Comparison of ENCODE assay signal across 8 cellular contexts in genomic region chr9:75001719-75002421, GRCh38. TPM values are rescaled to one million over a fixed set of nuclear protein-coding genes. Genes with fewer than 3 reads are reported as not detected.
DNase-seq lines count a peak whose midpoint lies in the region; ATAC-seq and TF ChIP-seq lines count a peak whose summit lies in the region.

No MANE protein-coding gene starts in this region.

- H3K27ac ChIP-seq in heart right ventricle (no peak overlapping the region), psoas muscle (no peak overlapping the region)

- no peaks in the 10 kb centered on the region for H3K27me3 ChIP-seq in adipocyte (replicated peaks; ENCODE audit: control insufficient read depth, insufficient read depth, low read length)
- no peaks in the 10 kb centered on the region for H3K27me3 ChIP-seq in heart right ventricle
- H3K27me3 ChIP-seq in psoas muscle (ENCODE audit: insufficient read depth in 3 of 3, low read length in 2 of 3), result no peaks in the 10 kb centered on the region

- ATAC-seq in HG03139 (IDR thresholded peaks at IDR 0.05; ENCODE audit: unreplicated experiment), result peak; percentile 69
- ATAC-seq in heart right ventricle, result peak in 7 of 8 donors; percentile 67 to 89 (median 83)
- ATAC-seq in psoas muscle, result peak; percentile 67 to 92 (median 80)

- H3K4me3 ChIP-seq in adipocyte (ENCODE audit: low read length) (no peak overlapping the region), heart right ventricle (no peak overlapping the region), psoas muscle (no peak overlapping the region)

- H3K9me3 ChIP-seq in adipocyte (ENCODE audit: control insufficient read depth, low read length), result no peaks in the 10 kb centered on the region
- H3K9me3 ChIP-seq in heart right ventricle, result no peaks in the 10 kb centered on the region
- H3K9me3 ChIP-seq in psoas muscle, result no peaks in the 10 kb centered on the region

- WGBS in heart right ventricle, 2 donors, result 58 to 61% methylated on average over 4 of the region's 4 CpGs
- 62 to 67% (median 64%) methylated on average over 4 of the region's 4 CpGs for WGBS in psoas muscle, 3 donors

- H3K36me3 ChIP-seq in adipocyte (ENCODE audit: control insufficient read depth, insufficient read depth, low read length, severe bottlenecking) (no peaks in the 10 kb centered on the region), heart right ventricle (peaks cover 0 to 12% (median 0%) of the 10 kb centered on the region in 9 donors), psoas muscle (ENCODE audit: insufficient read depth in 1 of 2, low read depth in 1 of 2) (peaks cover 0 to 15% of the 10 kb centered on the region in 2 donors)

- TF ChIP-seq CTCF in heart right ventricle (IDR thresholded peaks at IDR 0.05) (peak; percentile 52 to 88 (median 82)), psoas muscle (IDR thresholded peaks at IDR 0.05) (peak; percentile 84)

- H3K9ac ChIP-seq in adipocyte (ENCODE audit: low read length), result peak overlapping the region; percentile 6

- H3K4me1 ChIP-seq in adipocyte (ENCODE audit: control insufficient read depth, insufficient read depth, low read length) (no peaks in the 10 kb centered on the region), heart right ventricle (peaks cover 0 to 7% (median 0%) of the 10 kb centered on the region in 9 donors), psoas muscle (peaks cover 4% of the 10 kb centered on the region)

- intact Hi-C loops in heart right ventricle (cut with DNase I), result loop anchor here (1.0 to 10.0 kb wide), 10 partner anchors 47 to 228 kb away; partner anchors contain the start of gene C9orf40 (in 2 of the 10)
- intact Hi-C loops in psoas muscle (cut with DNase I), result loop anchor here (1.0 to 5.0 kb wide), 3 partner anchors 50 to 227 kb away; partner anchors contain the start of gene C9orf40 (in 1 of the 2)

- peak; percentile 33 for DNase-seq in DMS114 treated with DMSO at 0.1 percent for 48 hours (lab: John Stamatoyannopoulos, UW; ENCODE audit: unreplicated experiment)
- DNase-seq in GM19240 (ENCODE audit: insufficient read length, low spot score), result peak; percentile 4
- DNase-seq in NCI-H2196 (lab: John Stamatoyannopoulos, UW; ENCODE audit: unreplicated experiment), result peak; percentile 76
- peak; percentile 94 for DNase-seq in adipocyte (ENCODE audit: low read depth)
- DNase-seq in heart right ventricle, result peak in 1 of 2 donors; percentile 34
- DNase-seq in psoas muscle, result no peak
- DNase-seq in activated CD4-positive, alpha-beta T cell treated with anti-CD3 and anti-CD28 coated beads, Interleukin-2, amount 50 U/mL, for 1 hour, result no peak

RNA-seq across cellular contexts. Expression of gene CARNMT1, which starts 26.2 kb away (rescaled TPM):
- total RNA-seq in heart right ventricle (10 to 100 TPM in 9 of 10 donors, 1 to 10 TPM in 1; 9.5 to 13.6 (median 12.0) TPM), psoas muscle (10 to 100 TPM in 3 of 4 donors, 1 to 10 TPM in 1; 8.6 to 16.6 (median 12.6) TPM)
- polyA plus RNA-seq in heart right ventricle (1 to 10 TPM; 2.6 to 2.8 TPM), psoas muscle (1 to 10 TPM; 3.9 to 7.6 (median 4.4) TPM)

RNA-seq across cellular contexts. Expression of gene C9orf40, which starts 49.2 kb away (rescaled TPM):
- total RNA-seq in heart right ventricle, result 1 to 10 TPM in 9 of 10 donors, under 1 TPM in 1; 0.96 to 2.9 (median 1.9) TPM
- polyA plus RNA-seq in heart right ventricle, result 1 to 10 TPM; 1.7 to 2.0 TPM
- 1 to 10 TPM; 1.9 to 4.6 (median 2.5) TPM for total RNA-seq in psoas muscle
- polyA plus RNA-seq in psoas muscle, result 1 to 10 TPM; 2.5 to 7.9 (median 4.2) TPM

Comparison
In these comparisons a context has a peak if more than half of its experiments do, and no peak if none do; other contexts are left out.
1. DNase-seq: peak in DMS114 treated with DMSO at 0.1 percent for 48 hours (single experiment), GM19240 (single experiment), NCI-H2196 (single experiment) and adipocyte (single experiment); none in psoas muscle (0 of 2) and activated CD4-positive, alpha-beta T cell treated with anti-CD3 and anti-CD28 coated beads, Interleukin-2, amount 50 U/mL, for 1 hour (single experiment).
2. Peak in every context shown above with its lines, with median percentiles within 50 percentile points of each other: ATAC-seq.